In genomic region chr4:3226944-3227343, GRCh38 we compare ENCODE assay signal across 1 cellular context.
TF ChIP-seq lines count a peak whose summit lies in the region.

No MANE protein-coding gene starts in this region.

TF ChIP-seq in HepG2, 621 proteins besides CTCF, POLR2A, EP300 and RAD21 (continued from another document):
- TF ChIP-seq ZNF512B (CRISPR knock-in tag; IDR thresholded peaks at IDR 0.05; ENCODE audit: borderline replicate concordance) = no peak
- peak; percentile 88 for TF ChIP-seq ZSCAN25 (CRISPR knock-in tag; IDR thresholded peaks at IDR 0.05)
- peak; percentile 20 for TF ChIP-seq SKI (IDR thresholded peaks at IDR 0.05; ENCODE audit: partially characterized antibody)
- TF ChIP-seq HNRNPL (IDR thresholded peaks at IDR 0.05; ENCODE audit: low read depth, low read length) = 0 out of 2 replicates have a peak, but pooled peaks have one; percentile 56
- TF ChIP-seq ZNF564 (CRISPR knock-in tag; IDR thresholded peaks at IDR 0.05) = no peak
- TF ChIP-seq ZFX (CRISPR knock-in tag; IDR thresholded peaks at IDR 0.05; ENCODE audit: low read depth) = no peak
- TF ChIP-seq ZBTB33 (CRISPR knock-in tag; IDR thresholded peaks at IDR 0.05) = 0 out of 2 replicates have a peak, but pooled peaks have one; percentile 15
- no peak for TF ChIP-seq ZSCAN9 (CRISPR knock-in tag; IDR thresholded peaks at IDR 0.05; ENCODE audit: borderline replicate concordance)
- TF ChIP-seq HNF4A (CRISPR knock-in tag; IDR thresholded peaks at IDR 0.05) = peak; percentile 41; the same call in 1 of the 2 replicates
- no peak for TF ChIP-seq MAF1 (CRISPR knock-in tag; IDR thresholded peaks at IDR 0.05; ENCODE audit: borderline replicate concordance)
- TF ChIP-seq HIC2 (CRISPR knock-in tag; IDR thresholded peaks at IDR 0.05; ENCODE audit: low read depth) = peak; percentile 63
- no peak for TF ChIP-seq ZNF709 (CRISPR knock-in tag; IDR thresholded peaks at IDR 0.05)
TF ChIP-seq in HepG2: peak in this region for 6.
